In the genomic region with DNA sequence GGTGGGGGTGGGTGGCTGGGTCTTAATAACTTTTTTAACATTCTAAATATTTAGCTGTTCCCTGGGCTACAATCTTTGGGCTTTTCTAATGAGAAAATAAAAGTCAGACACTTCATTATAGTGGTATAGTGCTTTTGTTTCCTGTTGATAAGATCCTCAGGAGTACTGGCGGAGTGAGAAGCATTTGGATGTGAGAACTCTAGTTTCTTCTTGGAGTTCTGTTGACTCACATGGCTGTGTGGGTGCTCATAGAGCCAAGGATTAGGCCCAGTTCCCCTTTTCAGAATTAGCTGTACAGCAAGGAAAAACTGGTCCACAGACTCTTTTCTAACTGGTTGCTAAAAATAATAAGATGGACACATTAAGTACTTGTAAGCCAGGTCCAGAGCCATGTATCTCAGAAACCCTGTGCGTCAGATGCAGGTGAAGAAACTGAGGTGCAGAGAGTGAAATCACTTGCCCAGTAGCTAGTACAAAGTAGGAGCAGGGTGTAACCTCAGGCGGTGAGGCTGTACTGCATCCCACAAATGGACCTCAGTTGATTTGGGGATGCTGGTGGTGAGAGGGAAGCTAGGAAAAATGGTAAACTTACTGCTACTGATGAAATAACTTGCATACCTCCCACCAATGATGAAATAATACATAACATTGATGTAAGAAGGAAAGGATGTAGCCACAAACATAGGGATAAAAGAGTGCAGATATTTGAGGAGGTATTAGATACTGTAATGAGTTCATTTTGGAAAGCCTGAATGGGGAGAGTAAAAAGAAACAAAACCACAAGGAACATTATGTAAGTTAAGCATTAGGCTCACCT, we compare ENCODE assay signal across 8 cellular contexts. TPM values are rescaled to one million over a fixed set of nuclear protein-coding genes. Genes with fewer than 3 reads are reported as not detected.
A peak's percentile ranks its signal among the peaks of the same experiment; 100 is the strongest.
DNase-seq lines count a peak whose midpoint lies in the region; ATAC-seq and TF ChIP-seq lines count a peak whose summit lies in the region.

No MANE protein-coding gene starts in this region.

- peaks cover 0 to 8% (median 0%) of the 10 kb centered on the region in 3 experiments for H3K36me3 ChIP-seq in naive thymus-derived CD4-positive, alpha-beta T cell (ENCODE audit: control insufficient read depth in 2 of 3, insufficient read depth in 3 of 3, low read length in 3 of 3)

- intact Hi-C loops in naive thymus-derived CD4-positive, alpha-beta T cell (cut with micrococcal nuclease), result loop anchor here (2.0 to 10.0 kb wide), 5 partner anchors 15 to 559 kb away; no protein-coding TSS in a partner anchor

- peaks cover 48% of the 10 kb centered on the region for H3K36me3 Mint-ChIP-seq in activated naive CD8-positive, alpha-beta T cell treated with anti-CD3 and anti-CD28 coated beads, Interleukin-2, amount 50 U/mL, for 24 hours (ENCODE audit: low read depth)
- H3K36me3 Mint-ChIP-seq in naive thymus-derived CD4-positive, alpha-beta T cell, result peaks cover 0 to 16% (median 7%) of the 10 kb centered on the region in 5 donors

- H3K9me3 Mint-ChIP-seq in activated naive CD8-positive, alpha-beta T cell treated with anti-CD3 and anti-CD28 coated beads, Interleukin-2, amount 50 U/mL, for 24 hours, result no peaks in the 10 kb centered on the region
- H3K9me3 Mint-ChIP-seq in naive thymus-derived CD4-positive, alpha-beta T cell, result no peaks in the 10 kb centered on the region

- CTCF ChIA-PET in naive thymus-derived CD4-positive, alpha-beta T cell (lab: Charles Lee), result interaction anchor here (0.6 to 3.4 kb wide), 4 partner anchors 10 to 138 kb away, joined by 3 to 31 read pairs (median 8); no protein-coding TSS in a partner anchor

- H3K27me3 ChIP-seq in HL-60 (ENCODE audit: insufficient read depth, poor library complexity, severe bottlenecking), result no peaks in the 10 kb centered on the region
- H3K27me3 ChIP-seq in naive thymus-derived CD4-positive, alpha-beta T cell (ENCODE audit: control insufficient read depth in 2 of 2, insufficient read depth in 2 of 2, low read length in 2 of 2), result no peaks in the 10 kb centered on the region

- peak overlapping the region; percentile 91 for H3K27ac Mint-ChIP-seq in activated naive CD8-positive, alpha-beta T cell treated with anti-CD3 and anti-CD28 coated beads, Interleukin-2, amount 50 U/mL, for 24 hours
- peak overlapping the region; percentile 44 to 94 (median 90) for H3K27ac Mint-ChIP-seq in naive thymus-derived CD4-positive, alpha-beta T cell

- DNase-seq in Ammon's horn (ENCODE audit: low spot score), result peak; percentile 38
- peak in 1 of 2 experiments; percentile 47 for DNase-seq in HL-60 (ENCODE audit: low read depth in 1 of 2, low spot score in 1 of 2)
- no peak for DNase-seq in activated naive CD8-positive, alpha-beta T cell treated with anti-CD3 and anti-CD28 coated beads, Interleukin-2, amount 50 U/mL, for 24 hours
- no peak for DNase-seq in naive thymus-derived CD4-positive, alpha-beta T cell
- no peak for DNase-seq in middle frontal gyrus (ENCODE audit: extremely low spot score, low spot score)

- peaks cover 7% of the 10 kb centered on the region for H3K27me3 Mint-ChIP-seq in activated naive CD8-positive, alpha-beta T cell treated with anti-CD3 and anti-CD28 coated beads, Interleukin-2, amount 50 U/mL, for 24 hours
- H3K27me3 Mint-ChIP-seq in naive thymus-derived CD4-positive, alpha-beta T cell, result peaks cover 0 to 19% (median 0%) of the 10 kb centered on the region in 5 donors

- H3K9me3 ChIP-seq in naive thymus-derived CD4-positive, alpha-beta T cell (ENCODE audit: control insufficient read depth in 2 of 3, low read length in 3 of 3), result no peaks in the 10 kb centered on the region

- H3K27ac ChIP-seq in HL-60 (replicated peaks), result peak overlapping the region; percentile 30
- peak overlapping the region; percentile 89 for H3K27ac ChIP-seq in naive thymus-derived CD4-positive, alpha-beta T cell (ENCODE audit: low read depth, low read length)

- TF ChIP-seq CTCF in HL-60 (IDR thresholded peaks at IDR 0.05; ENCODE audit: insufficient read depth, low read length), result no peak

- H3K4me3 ChIP-seq in HL-60 (replicated peaks; ENCODE audit: insufficient read depth, low read length), result peak overlapping the region; percentile 90
- peak overlapping the region; percentile 84 for H3K4me3 ChIP-seq in naive thymus-derived CD4-positive, alpha-beta T cell (ENCODE audit: low read length)

- peak overlapping the region; percentile 92 for H3K4me3 Mint-ChIP-seq in activated naive CD8-positive, alpha-beta T cell treated with anti-CD3 and anti-CD28 coated beads, Interleukin-2, amount 50 U/mL, for 24 hours
- H3K4me3 Mint-ChIP-seq in naive thymus-derived CD4-positive, alpha-beta T cell, result peak overlapping the region; percentile 93 to 98 (median 96)

- POLR2A ChIA-PET in naive thymus-derived CD4-positive, alpha-beta T cell (lab: Charles Lee), result interaction anchor here (0.8 to 5.2 kb wide), 9 partner anchors 10 to 691 kb away, joined by 3 to 97 read pairs (median 4); partner anchors contain the start of gene SUMF1

- ATAC-seq in activated naive CD8-positive, alpha-beta T cell treated with anti-CD3 and anti-CD28 coated beads, Interleukin-2, amount 50 U/mL, for 24 hours, result no peak
- ATAC-seq in naive thymus-derived CD4-positive, alpha-beta T cell, result no peak
- ATAC-seq in GM19463 (IDR thresholded peaks at IDR 0.05; ENCODE audit: unreplicated experiment) (no peak), GM21381 (IDR thresholded peaks at IDR 0.05; ENCODE audit: unreplicated experiment) (no peak), GM18511 (IDR thresholded peaks at IDR 0.05; ENCODE audit: unreplicated experiment) (no peak)

- H3K4me1 Mint-ChIP-seq in activated naive CD8-positive, alpha-beta T cell treated with anti-CD3 and anti-CD28 coated beads, Interleukin-2, amount 50 U/mL, for 24 hours, result peaks cover 44% of the 10 kb centered on the region
- H3K4me1 Mint-ChIP-seq in naive thymus-derived CD4-positive, alpha-beta T cell, result peaks cover 38 to 58% (median 43%) of the 10 kb centered on the region in 7 donors

- peaks cover 14 to 17% of the 10 kb centered on the region in 2 donors for H3K4me1 ChIP-seq in naive thymus-derived CD4-positive, alpha-beta T cell (ENCODE audit: control insufficient read depth in 2 of 2, insufficient read depth in 2 of 2, low read length in 2 of 2)

RNA-seq across cellular contexts. Expression of gene ITPR1, which starts 2.4 kb away (rescaled TPM):
- 100 to 1,000 TPM in 1 of 5 experiments, 10 to 100 TPM in 4; 66.7 to 118 (median 90.7) TPM for total RNA-seq in naive thymus-derived CD4-positive, alpha-beta T cell
- 10 to 100 TPM; 15.1 to 15.3 TPM for polyA plus RNA-seq in naive thymus-derived CD4-positive, alpha-beta T cell

RNA-seq across cellular contexts. Expression of gene SUMF1, which starts 28.4 kb away (rescaled TPM):
- total RNA-seq in naive thymus-derived CD4-positive, alpha-beta T cell, result 10 to 100 TPM in 4 of 5 experiments, 1 to 10 TPM in 1; 9.2 to 20.0 (median 16.0) TPM
- polyA plus RNA-seq in naive thymus-derived CD4-positive, alpha-beta T cell, result 10 to 100 TPM; 28.6 to 31.0 TPM
